Comparison of ENCODE assay signal across 10 cellular contexts in the genomic region with DNA sequence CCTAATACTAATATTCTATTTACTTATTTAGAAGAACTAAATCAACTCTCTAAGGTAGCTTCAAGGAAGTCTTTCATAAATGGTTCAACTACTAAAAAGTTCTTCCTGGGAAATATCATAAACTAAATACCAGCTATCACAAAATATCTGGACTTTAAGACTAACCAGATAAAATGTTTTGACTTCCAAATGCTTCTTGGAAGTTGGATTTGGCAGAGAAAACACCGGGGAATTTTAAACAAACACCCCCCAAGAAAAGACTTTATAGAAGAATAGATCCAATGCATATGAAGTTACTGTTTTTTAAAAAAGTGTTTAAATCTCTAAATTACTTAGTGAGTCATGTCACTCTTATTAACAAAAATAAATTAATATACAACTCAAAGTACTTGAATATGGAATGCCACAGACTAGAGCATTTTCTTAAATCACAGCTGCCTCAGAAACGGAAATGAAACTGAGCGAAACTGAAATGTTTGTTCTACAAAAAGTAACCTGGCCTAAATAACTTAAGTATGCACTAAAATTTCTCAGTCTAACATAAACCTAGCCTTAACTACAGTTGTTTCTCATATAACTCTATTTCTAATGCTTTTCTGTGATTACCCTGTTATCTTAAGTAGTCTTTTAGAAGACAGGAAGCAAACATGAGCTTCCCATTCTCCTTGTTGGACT. TPM values are rescaled to one million over a fixed set of nuclear protein-coding genes. Genes with fewer than 3 reads are reported as not detected.
DNase-seq lines count a peak whose midpoint lies in the region; ATAC-seq and FAIRE-seq lines count a peak whose summit lies in the region.
"Had no signal": no experiment of that assay in that cellular context is flagged by ENCODE, and none has a peak within 500 bp of the region (broad histone marks: within the 10 kb centered on the region; RNA-seq: fewer than 3 reads in every experiment).

No MANE protein-coding gene starts in this region.

- peak; percentile 71 for FAIRE-seq in islet of Langerhans (lab: Jason Lieb, UNC)
- FAIRE-seq in HTR-8/SVneo (lab: Jason Lieb, UNC): no peak

- no peaks in the 10 kb centered on the region for H3K9me3 Mint-ChIP-seq in IgD-negative memory B cell
- H3K9me3 Mint-ChIP-seq in CD8-positive, alpha-beta memory T cell: no peaks in the 10 kb centered on the region

- no peak overlapping the region for H3K4me3 ChIP-seq in CD8-positive, alpha-beta memory T cell (ENCODE audit: low read length)
- H3K4me3 ChIP-seq: HAP-1 had no signal

- H3K27me3 Mint-ChIP-seq in IgD-negative memory B cell: peaks cover 3% of the 10 kb centered on the region
- peaks cover 26 to 52% of the 10 kb centered on the region in 2 donors for H3K27me3 Mint-ChIP-seq in CD8-positive, alpha-beta memory T cell

- ATAC-seq in GM18502 (IDR thresholded peaks at IDR 0.05; ENCODE audit: poor library complexity, unreplicated experiment): peak; percentile 53
- peak; percentile 53 for ATAC-seq in GM21717 (IDR thresholded peaks at IDR 0.05; ENCODE audit: unreplicated experiment)

- peaks cover 18 to 50% (median 29%) of the 10 kb centered on the region in 3 donors for H3K4me1 Mint-ChIP-seq in IgD-negative memory B cell
- peaks cover 4 to 7% (median 6%) of the 10 kb centered on the region in 3 donors for H3K4me1 Mint-ChIP-seq in CD8-positive, alpha-beta memory T cell

- DNase-seq in CD8-positive, alpha-beta memory T cell: no peak
- DNase-seq in NCI-H1105 treated with DMSO at 0.1 percent for 48 hours (lab: John Stamatoyannopoulos, UW) (no peak), HTR-8/SVneo (ENCODE audit: insufficient read length, low spot score) (no peak), NCI-H146 (lab: John Stamatoyannopoulos, UW) (no peak)

- no peaks in the 10 kb centered on the region for H3K27me3 ChIP-seq in CD8-positive, alpha-beta memory T cell (ENCODE audit: insufficient read depth, low read length, poor library complexity, severe bottlenecking)

- CTCF ChIA-PET in CD8-positive, alpha-beta memory T cell (lab: Charles Lee): no interaction called here

- H3K4me1 ChIP-seq in CD8-positive, alpha-beta memory T cell (ENCODE audit: insufficient read depth, low read length): no peaks in the 10 kb centered on the region
- H3K4me1 ChIP-seq: parathyroid adenoma had no signal

- POLR2A ChIA-PET in CD8-positive, alpha-beta memory T cell (lab: Charles Lee): no interaction called here

- H3K36me3 ChIP-seq in CD8-positive, alpha-beta memory T cell (ENCODE audit: insufficient read depth, low read length): no peaks in the 10 kb centered on the region
- H3K36me3 ChIP-seq: HAP-1 had no signal

- no peaks in the 10 kb centered on the region for H3K9me3 ChIP-seq in CD8-positive, alpha-beta memory T cell (ENCODE audit: low read length)
- H3K9me3 ChIP-seq: HAP-1 had no signal

- peak overlapping the region; percentile 14 to 50 (median 42) for H3K27ac Mint-ChIP-seq in IgD-negative memory B cell
- no peak overlapping the region for H3K27ac Mint-ChIP-seq in CD8-positive, alpha-beta memory T cell

- no peaks in the 10 kb centered on the region for H3K36me3 Mint-ChIP-seq in IgD-negative memory B cell
- peaks cover 0 to 3% (median 3%) of the 10 kb centered on the region in 3 donors for H3K36me3 Mint-ChIP-seq in CD8-positive, alpha-beta memory T cell

- H3K27ac ChIP-seq in CD8-positive, alpha-beta memory T cell (ENCODE audit: low read depth, low read length): no peak overlapping the region
- H3K27ac ChIP-seq: parathyroid adenoma had no signal

- H3K4me3 Mint-ChIP-seq in IgD-negative memory B cell: peak overlapping the region; percentile 6 to 68 (median 46)
- H3K4me3 Mint-ChIP-seq in CD8-positive, alpha-beta memory T cell: no peak overlapping the region

RNA-seq across cellular contexts. Expression of a gene that starts 6.8 kb away (rescaled TPM):
- polyA plus RNA-seq in IgD-negative memory B cell: 1.3 TPM
- under 1 TPM; 0.83 to 0.89 TPM for total RNA-seq in CD8-positive, alpha-beta memory T cell
- polyA plus RNA-seq in CD8-positive, alpha-beta memory T cell: not detected

Comparison
In these comparisons a context has a peak if more than half of its experiments do, and no peak if none do; other contexts are left out.
1. H3K27ac Mint-ChIP-seq: peak in IgD-negative memory B cell (3 of 3); none in CD8-positive, alpha-beta memory T cell (0 of 8).
2. H3K4me3 Mint-ChIP-seq: peak in IgD-negative memory B cell (4 of 4); none in CD8-positive, alpha-beta memory T cell (0 of 7).